Comparison of ENCODE assay signal across 18 cellular contexts in genomic region chr2:238132463-238133450, GRCh38. TPM values are rescaled to one million over a fixed set of nuclear protein-coding genes. Genes with fewer than 3 reads are reported as not detected.
DNase-seq lines count a peak whose midpoint lies in the region; ATAC-seq, FAIRE-seq and TF ChIP-seq lines count a peak whose summit lies in the region.
"Had no signal": no experiment of that assay in that cellular context is flagged by ENCODE, and none has a peak within 500 bp of the region (broad histone marks: within the 10 kb centered on the region; RNA-seq: fewer than 3 reads in every experiment).

No MANE protein-coding gene starts in this region.

- no peak for FAIRE-seq in H54 (lab: Jason Lieb, UNC)
- FAIRE-seq: GM12891 had no signal

- WGBS in heart left ventricle, 4 donors = 77 to 90% (median 85%) methylated on average over 18 to 23 of the region's 23 CpGs
- 86% methylated on average over 23 of the region's 23 CpGs for WGBS in right cardiac atrium
- WGBS in spleen, 5 donors = 89 to 94% (median 92%) methylated on average over 22 to 23 of the region's 23 CpGs

- no peaks in the 10 kb centered on the region for H3K36me3 ChIP-seq in heart left ventricle
- H3K36me3 ChIP-seq in right atrium auricular region = no peaks in the 10 kb centered on the region
- H3K36me3 ChIP-seq in spleen = no peaks in the 10 kb centered on the region
- no peaks in the 10 kb centered on the region for H3K36me3 ChIP-seq in A673 (ENCODE audit: insufficient read depth, low read length, poor library complexity, severe bottlenecking)
- H3K36me3 ChIP-seq: MG63 had no signal

- TF ChIP-seq POLR2A in heart left ventricle (IDR thresholded peaks at IDR 0.05) (no peak), spleen (IDR thresholded peaks at IDR 0.05) (no peak), H54 (IDR thresholded peaks at IDR 0.05; ENCODE audit: low read depth, low read length) (no peak)

- intact Hi-C loops in heart left ventricle (cut with DNase I) = no loop called here
- intact Hi-C loops in right cardiac atrium (cut with DNase I) = no loop called here
- intact Hi-C loops in spleen (cut with DNase I; ENCODE audit: low total_unique reads) = no loop called here
- intact Hi-C loops in A673 (cut with micrococcal nuclease; ENCODE audit: unreplicated experiment) = no loop called here

- H3K4me3 ChIP-seq in heart left ventricle (no peak overlapping the region), right atrium auricular region (no peak overlapping the region), right cardiac atrium (ENCODE audit: low read length) (no peak overlapping the region), spleen (no peak overlapping the region), A673 (ENCODE audit: low read depth, low read length, poor library complexity, severe bottlenecking) (no peak overlapping the region)
- H3K4me3 ChIP-seq: MG63, PC-9 had no signal

- H3K27me3 ChIP-seq in heart left ventricle (no peaks in the 10 kb centered on the region), right atrium auricular region (no peaks in the 10 kb centered on the region), right cardiac atrium (ENCODE audit: control insufficient read depth, insufficient read depth) (no peaks in the 10 kb centered on the region), spleen (replicated peaks in 1 of 7) (peaks cover 0 to 5% (median 0%) of the 10 kb centered on the region in 7 donors), A673 (replicated peaks; ENCODE audit: insufficient read depth, low read depth, low read length, poor library complexity) (no peaks in the 10 kb centered on the region)
- H3K27me3 ChIP-seq: MG63 had no signal

- no peak for ATAC-seq in heart left ventricle
- ATAC-seq in right cardiac atrium = no peak
- no peak for ATAC-seq in HG03108 (IDR thresholded peaks at IDR 0.05; ENCODE audit: unreplicated experiment)

- H3K9me3 ChIP-seq in heart left ventricle (no peaks in the 10 kb centered on the region), right atrium auricular region (no peaks in the 10 kb centered on the region), right cardiac atrium (ENCODE audit: control insufficient read depth, low read length) (no peaks in the 10 kb centered on the region), spleen (no peaks in the 10 kb centered on the region), A673 (ENCODE audit: low read depth, low read length, poor library complexity, severe bottlenecking) (no peaks in the 10 kb centered on the region)
- H3K9me3 ChIP-seq: MG63 had no signal

- H3K4me1 ChIP-seq in heart left ventricle = peaks cover 0 to 15% (median 4%) of the 10 kb centered on the region in 12 donors
- H3K4me1 ChIP-seq in right atrium auricular region = peaks cover 0 to 20% of the 10 kb centered on the region in 2 donors
- H3K4me1 ChIP-seq in right cardiac atrium (ENCODE audit: control insufficient read depth, insufficient read depth, low read length) = no peaks in the 10 kb centered on the region
- H3K4me1 ChIP-seq in spleen = no peaks in the 10 kb centered on the region
- no peaks in the 10 kb centered on the region for H3K4me1 ChIP-seq in A673 (ENCODE audit: insufficient read depth, low read length, poor library complexity, severe bottlenecking)

- DNase-seq in heart left ventricle (peak in 3 of 5 donors; percentile 18 to 48 (median 19)), right atrium auricular region (ENCODE audit: low spot score) (no peak), right cardiac atrium (peak; percentile 8 to 45 (median 32)), myocyte (ENCODE audit: low read depth) (peak; percentile 60), spleen (peak; percentile 52), A673 (ENCODE audit: low spot score) (no peak), H54 (ENCODE audit: insufficient read length, low spot score) (no peak)
- DNase-seq: GDM1, Karpas-422, MG63, NCI-H1092, NCI-H146, NCI-H2227 treated with DMSO at 0.1 percent for 48 hours, NCI-H524, PC-9 had no signal

- no peak for TF ChIP-seq CTCF in heart left ventricle (IDR thresholded peaks at IDR 0.05)
- no peak for TF ChIP-seq CTCF in right atrium auricular region (IDR thresholded peaks at IDR 0.05)
- no peak for TF ChIP-seq CTCF in spleen (IDR thresholded peaks at IDR 0.05 in 8 of 11, conservative IDR thresholded peaks at IDR 0.05 in 3 of 11)
- TF ChIP-seq CTCF in A673 (conservative IDR thresholded peaks at IDR 0.05; ENCODE audit: low read depth, low read length) = no peak

- CTCF ChIA-PET in A673 (lab: Charles Lee) = no interaction called here

- BruUV-seq in A673 (replicated peaks; lab: Mats Ljungman, UMichigan) = no TSS peak

- POLR2A ChIA-PET in A673 (lab: Charles Lee; ENCODE audit: low non-redundant PET) = no interaction called here

- no peak overlapping the region for H3K27ac ChIP-seq in heart left ventricle
- H3K27ac ChIP-seq in right atrium auricular region = no peak overlapping the region
- no peak overlapping the region for H3K27ac ChIP-seq in right cardiac atrium (ENCODE audit: low read length)
- H3K27ac ChIP-seq in spleen = no peak overlapping the region
- H3K27ac ChIP-seq in A673 (ENCODE audit: low read depth, low read length, poor library complexity, severe bottlenecking) = no peak overlapping the region
- H3K27ac ChIP-seq: C4-2B, PC-9 had no signal

RNA-seq across cellular contexts. Expression of gene KLHL30, which starts 5.7 kb away (rescaled TPM):
- total RNA-seq in heart left ventricle (10 to 100 TPM; 19.8 to 43.7 (median 23.2) TPM), right atrium auricular region (10 to 100 TPM; 24.9 to 29.0 TPM), right cardiac atrium (10 to 100 TPM; 16.9 to 34.4 (median 23.8) TPM), myocyte (59.5 and 61.3 TPM in 2 replicates), spleen (under 1 TPM in 5 of 7 donors, not detected in 2; 0.15 to 0.85 (median 0.23) TPM), A673 (2021) (0.09 TPM in 1 of 2 replicates, not detected in the other)
- polyA plus RNA-seq in heart left ventricle (10 to 100 TPM in 1 of 2 donors, 1 to 10 TPM in 1; 5.1 to 10.7 TPM), right cardiac atrium (15.9 TPM), spleen (under 1 TPM; 0.09 to 0.29 (median 0.22) TPM)
- 27.2 TPM for polyA plus RNA-seq in myocyte (2012)

RNA-seq across cellular contexts. Expression of gene ERFE, which starts 26.0 kb away (rescaled TPM):
- total RNA-seq in heart left ventricle = 1 to 10 TPM in 1 of 9 donors, under 1 TPM in 5, not detected in 3; 0.23 to 1.8 (median 0.65) TPM
- under 1 TPM; 0.08 to 0.36 TPM for polyA plus RNA-seq in heart left ventricle
- 1 to 10 TPM in 1 of 2 donors, under 1 TPM in 1; 0.33 to 1.5 TPM for total RNA-seq in right atrium auricular region
- total RNA-seq in right cardiac atrium = under 1 TPM in 3 of 4 donors, not detected in 1; 0.35 to 0.81 (median 0.69) TPM
- 0.16 TPM for polyA plus RNA-seq in right cardiac atrium
- total RNA-seq in myocyte = 8.5 and 10.1 TPM in 2 replicates
- polyA plus RNA-seq in myocyte (2012) = 1.9 TPM
- total RNA-seq in spleen = 10 to 100 TPM in 1 of 7 donors, 1 to 10 TPM in 5, under 1 TPM in 1; 0.49 to 11.0 (median 2.4) TPM
- polyA plus RNA-seq in spleen = under 1 TPM; 0.06 to 0.63 (median 0.16) TPM
- total RNA-seq in A673 (2021) = 6.1 and 8.6 TPM in 2 replicates

RNA-seq across cellular contexts. Expression of gene ESPNL, which starts 32.6 kb away (rescaled TPM):
- total RNA-seq in heart left ventricle (1 to 10 TPM in 1 of 9 donors, under 1 TPM in 7, not detected in 1; 0.05 to 1.2 (median 0.23) TPM), right atrium auricular region (1 to 10 TPM in 1 of 2 donors, under 1 TPM in 1; 0.26 to 2.0 TPM), right cardiac atrium (under 1 TPM; 0.29 to 0.60 (median 0.56) TPM), myocyte (7.4 and 8.5 TPM in 2 replicates), spleen (1 to 10 TPM in 4 of 7 donors, under 1 TPM in 3; 0.65 to 5.1 (median 1.5) TPM), A673 (2021) (0.30 and 0.72 TPM in 2 replicates)
- polyA plus RNA-seq in heart left ventricle (under 1 TPM in 1 of 2 donors, not detected in 1; 0.27 TPM), right cardiac atrium (0.79 TPM), spleen (1 to 10 TPM; 1.3 to 6.2 (median 3.8) TPM)
- 3.4 TPM for polyA plus RNA-seq in myocyte (2012)

Comparison
In these comparisons a context has a peak if more than half of its experiments do, and no peak if none do; other contexts are left out.
1. DNase-seq: peak in heart left ventricle (3 of 5), right cardiac atrium (3 of 3), myocyte (single experiment) and spleen (single experiment); none in right atrium auricular region (single experiment), A673 (single experiment) and H54 (single experiment).
2. RNA of gene KLHL30, which starts 5.7 kb away (total RNA-seq): 59.5 to 61.3 TPM in myocyte, 24.9 to 29.0 TPM in right atrium auricular region, 16.9 to 34.4 TPM in right cardiac atrium and 19.8 to 43.7 TPM in heart left ventricle; 0.15 to 0.85 TPM in spleen and 0.09 TPM in A673; every median in the first group is over 4 times any median in the second.